ENCODE assay signal across 8 cellular contexts in the genomic region with DNA sequence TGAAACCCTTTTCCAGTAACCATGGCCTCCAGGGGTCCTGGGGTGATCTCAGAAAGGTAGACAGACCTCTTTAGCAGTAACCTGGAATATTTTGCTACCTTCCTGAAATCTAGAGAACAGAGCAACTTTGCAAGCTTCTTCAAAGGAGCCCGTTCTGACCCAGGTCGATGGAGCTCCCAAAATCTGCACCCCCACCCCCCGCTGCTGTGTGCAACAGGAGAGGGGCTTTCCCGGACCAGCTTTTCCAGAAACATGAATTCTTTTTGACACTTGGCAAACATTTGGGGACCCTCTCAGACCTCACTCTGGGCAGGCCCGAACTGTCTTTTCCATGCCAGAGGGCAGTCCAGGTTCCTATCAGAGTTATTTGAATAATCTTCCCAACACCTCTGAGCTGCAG.
"Had no signal": no experiment of that assay in that cellular context is flagged by ENCODE, and none has a peak within 500 bp of the region (broad histone marks: within the 10 kb centered on the region; RNA-seq: fewer than 3 reads in every experiment).

No MANE protein-coding gene starts in this region.

- H3K4me1 ChIP-seq: HAP-1 had no signal

- H3K9me3 ChIP-seq: HAP-1 had no signal

- H3K4me3 Mint-ChIP-seq: GM23338, H9, HFFc6 had no signal

- H3K27ac ChIP-seq: GM23248 had no signal

- H3K36me3 ChIP-seq: HAP-1 had no signal

- H3K4me3 ChIP-seq: GM23248, GM23338, HAP-1 had no signal

- H3K27ac Mint-ChIP-seq: GM23338, H9, HFFc6 had no signal

- DNase-seq: GM23248, GOT3, H7, H9, HCEC 1CT, HFFc6 had no signal

- H3K9ac ChIP-seq: GM23248 had no signal

- H3K9me3 Mint-ChIP-seq: GM23338, H9 had no signal
